Comparison of ENCODE assay signal across 8 cellular contexts in genomic region chr6:38058022-38058421, GRCh38.
DNase-seq lines count a peak whose midpoint lies in the region; ATAC-seq, FAIRE-seq and TF ChIP-seq lines count a peak whose summit lies in the region.

No MANE protein-coding gene starts in this region.

- H3K27me3 ChIP-seq in smooth muscle cell (ENCODE audit: low read depth) (no peaks in the 10 kb centered on the region), right atrium auricular region (no peaks in the 10 kb centered on the region)

- intact Hi-C loops in activated T-helper 1 cell treated with anti-CD3 and anti-CD28 coated beads, Interleukin-12 subunit alpha, Interleukin-12 subunit beta, Interleukin-2, Interleukin-4 antibody, amounts not matched to agents 30 ng/mL and 10 ng/mL and 1 ng/mL, durations not matched to agents 14 hours and 24 hours and 36 hours (cut with micrococcal nuclease) = loop anchor here (1.0 to 10.0 kb wide), 3 partner anchors 71 to 517 kb away; no protein-coding TSS in a partner anchor

- H3K9ac ChIP-seq in smooth muscle cell (ENCODE audit: low read depth) = no peak overlapping the region

- peak overlapping the region; percentile 75 for H3K27ac ChIP-seq in smooth muscle cell (ENCODE audit: low read depth)
- no peak overlapping the region for H3K27ac ChIP-seq in right atrium auricular region

- H3K9me3 ChIP-seq in smooth muscle cell (replicated peaks; ENCODE audit: low read depth) (no peaks in the 10 kb centered on the region), right atrium auricular region (no peaks in the 10 kb centered on the region)

- no peak overlapping the region for H3K4me3 Mint-ChIP-seq in activated T-helper 1 cell treated with anti-CD3 and anti-CD28 coated beads, Interleukin-12 subunit alpha, Interleukin-12 subunit beta, Interleukin-2, Interleukin-4 antibody, amounts not matched to agents 30 ng/mL and 10 ng/mL and 1 ng/mL, durations not matched to agents 14 hours and 24 hours and 36 hours

- H3F3A ChIP-seq in smooth muscle cell (ENCODE audit: low read depth) = no peaks in the 10 kb centered on the region

- ATAC-seq in HG03354 (IDR thresholded peaks at IDR 0.05; ENCODE audit: poor library complexity, severe bottlenecking, unreplicated experiment) = no peak

- H3K27me3 Mint-ChIP-seq in activated T-helper 1 cell treated with anti-CD3 and anti-CD28 coated beads, Interleukin-12 subunit alpha, Interleukin-12 subunit beta, Interleukin-2, Interleukin-4 antibody, amounts not matched to agents 30 ng/mL and 10 ng/mL and 1 ng/mL, durations not matched to agents 14 hours and 24 hours and 36 hours (ENCODE audit: insufficient read depth) = no peaks in the 10 kb centered on the region

- FAIRE-seq in HTR-8/SVneo (lab: Jason Lieb, UNC) = no peak

- no peak overlapping the region for H2AFZ ChIP-seq in smooth muscle cell (ENCODE audit: low read depth)

- peaks cover 100% of the 10 kb centered on the region for H4K20me1 ChIP-seq in smooth muscle cell (ENCODE audit: low read depth)

- H3K27ac Mint-ChIP-seq in activated T-helper 1 cell treated with anti-CD3 and anti-CD28 coated beads, Interleukin-12 subunit alpha, Interleukin-12 subunit beta, Interleukin-2, Interleukin-4 antibody, amounts not matched to agents 30 ng/mL and 10 ng/mL and 1 ng/mL, durations not matched to agents 14 hours and 24 hours and 36 hours = peak overlapping the region; percentile 18

- no peak overlapping the region for H3K4me2 ChIP-seq in smooth muscle cell

- H3K4me1 ChIP-seq in smooth muscle cell (ENCODE audit: low read depth) (peaks cover 3% of the 10 kb centered on the region), right atrium auricular region (peaks cover 0 to 8% of the 10 kb centered on the region in 2 donors)

- TF ChIP-seq CTCF in smooth muscle cell (IDR thresholded peaks at IDR 0.05; ENCODE audit: borderline replicate concordance, insufficient read depth, poor library complexity, severe bottlenecking) (no peak), right atrium auricular region (IDR thresholded peaks at IDR 0.05) (no peak)

- H3K4me3 ChIP-seq in smooth muscle cell (no peak overlapping the region), right atrium auricular region (no peak overlapping the region)

- peaks cover 90% of the 10 kb centered on the region for H3K79me2 ChIP-seq in smooth muscle cell (ENCODE audit: low read depth)

- H3K4me1 Mint-ChIP-seq in activated T-helper 1 cell treated with anti-CD3 and anti-CD28 coated beads, Interleukin-12 subunit alpha, Interleukin-12 subunit beta, Interleukin-2, Interleukin-4 antibody, amounts not matched to agents 30 ng/mL and 10 ng/mL and 1 ng/mL, durations not matched to agents 14 hours and 24 hours and 36 hours (ENCODE audit: low read depth) = peaks cover 23% of the 10 kb centered on the region

- peaks cover 15% of the 10 kb centered on the region for H3K36me3 Mint-ChIP-seq in activated T-helper 1 cell treated with anti-CD3 and anti-CD28 coated beads, Interleukin-12 subunit alpha, Interleukin-12 subunit beta, Interleukin-2, Interleukin-4 antibody, amounts not matched to agents 30 ng/mL and 10 ng/mL and 1 ng/mL, durations not matched to agents 14 hours and 24 hours and 36 hours (ENCODE audit: low read depth)

- DNase-seq in EH (ENCODE audit: low read depth) (peak; percentile 56), HTR-8/SVneo (ENCODE audit: insufficient read length, low spot score) (peak; percentile 34), smooth muscle cell (lab: John Stamatoyannopoulos, UW; ENCODE audit: unreplicated experiment) (no peak), inferior parietal cortex (ENCODE audit: extremely low spot score) (no peak), right atrium auricular region (ENCODE audit: low spot score) (no peak), medulla oblongata (ENCODE audit: extremely low spot score) (no peak)
- DNase-seq in activated T-helper 1 cell treated with anti-CD3 and anti-CD28 coated beads, Interleukin-12 subunit alpha, Interleukin-12 subunit beta, Interleukin-2, Interleukin-4 antibody, amounts not matched to agents 30 ng/mL and 10 ng/mL and 1 ng/mL, durations not matched to agents 14 hours and 24 hours and 36 hours (ENCODE audit: low spot score) = no peak

- no peaks in the 10 kb centered on the region for H3K9me3 Mint-ChIP-seq in activated T-helper 1 cell treated with anti-CD3 and anti-CD28 coated beads, Interleukin-12 subunit alpha, Interleukin-12 subunit beta, Interleukin-2, Interleukin-4 antibody, amounts not matched to agents 30 ng/mL and 10 ng/mL and 1 ng/mL, durations not matched to agents 14 hours and 24 hours and 36 hours

- peaks cover 16% of the 10 kb centered on the region for H3K36me3 ChIP-seq in smooth muscle cell (ENCODE audit: low read depth)
- H3K36me3 ChIP-seq in right atrium auricular region = peaks cover 13% of the 10 kb centered on the region

Comparison
In these comparisons a context has a peak if more than half of its experiments do, and no peak if none do; other contexts are left out.
1. DNase-seq: peak in EH (single experiment) and HTR-8/SVneo (single experiment); none in activated T-helper 1 cell treated with anti-CD3 and anti-CD28 coated beads, Interleukin-12 subunit alpha, Interleukin-12 subunit beta, Interleukin-2, Interleukin-4 antibody, amounts not matched to agents 30 ng/mL and 10 ng/mL and 1 ng/mL, durations not matched to agents 14 hours and 24 hours and 36 hours (single experiment), smooth muscle cell (single experiment), inferior parietal cortex (single experiment), right atrium auricular region (single experiment) and medulla oblongata (single experiment).